ENCODE assay signal across 8 cellular contexts in genomic region chr16:46790599-46791270, GRCh38. TPM values are rescaled to one million over a fixed set of nuclear protein-coding genes. Genes with fewer than 3 reads are reported as not detected.
DNase-seq lines count a peak whose midpoint lies in the region; ATAC-seq and TF ChIP-seq lines count a peak whose summit lies in the region.

No MANE protein-coding gene starts in this region.

- H3K27me3 Mint-ChIP-seq in CD8-positive, alpha-beta T cell (ENCODE audit: low read depth), result no peaks in the 10 kb centered on the region
- no peaks in the 10 kb centered on the region for H3K27me3 Mint-ChIP-seq in central memory CD8-positive, alpha-beta T cell
- H3K27me3 Mint-ChIP-seq in natural killer cell treated with Interleukin-12 subunit alpha and Interleukin-12 subunit beta and Interleukin-15 and Interleukin-18, amount 100 ng/mL, for 72 hours, result peaks cover 5% of the 10 kb centered on the region in 2 donors

- H3K9ac ChIP-seq in HUES6 (ENCODE audit: low read length), result peak overlapping the region; percentile 90

- ATAC-seq in CD8-positive, alpha-beta T cell, result no peak
- no peak for ATAC-seq in central memory CD8-positive, alpha-beta T cell (replicated peaks; ENCODE audit: extremely low read depth, poor library complexity, severe bottlenecking)
- ATAC-seq in natural killer cell treated with Interleukin-12 subunit alpha and Interleukin-12 subunit beta and Interleukin-15 and Interleukin-18, amount 100 ng/mL, for 72 hours, result no peak
- no peak for ATAC-seq in GM19463 (IDR thresholded peaks at IDR 0.05; ENCODE audit: unreplicated experiment)

- peaks cover 4% of the 10 kb centered on the region for H3K4me1 ChIP-seq in CD8-positive, alpha-beta T cell (ENCODE audit: insufficient read depth, low read length)
- H3K4me1 ChIP-seq in HUES6 (ENCODE audit: control insufficient read depth, insufficient read depth, low read length), result peaks cover 22% of the 10 kb centered on the region

- H3K4me3 ChIP-seq in CD8-positive, alpha-beta T cell (ENCODE audit: low read depth, low read length), result no peak overlapping the region
- peak overlapping the region; percentile 99 for H3K4me3 ChIP-seq in HUES6 (ENCODE audit: low read depth, low read length)

- H3K4me3 Mint-ChIP-seq in CD8-positive, alpha-beta T cell, result peak overlapping the region; percentile 74
- H3K4me3 Mint-ChIP-seq in central memory CD8-positive, alpha-beta T cell, result peak overlapping the region; percentile 81
- peak overlapping the region; percentile 79 for H3K4me3 Mint-ChIP-seq in natural killer cell treated with Interleukin-12 subunit alpha and Interleukin-12 subunit beta and Interleukin-15 and Interleukin-18, amount 100 ng/mL, for 72 hours

- H3K36me3 ChIP-seq in CD8-positive, alpha-beta T cell (ENCODE audit: insufficient read depth, low read length), result no peaks in the 10 kb centered on the region
- H3K36me3 ChIP-seq in HUES6 (ENCODE audit: control insufficient read depth, insufficient read depth, low read length), result 0 out of 2 replicates have a peak, but pooled peaks cover 3% of the 10 kb centered on the region

- no peak for DNase-seq in CD8-positive, alpha-beta T cell
- DNase-seq in central memory CD8-positive, alpha-beta T cell (ENCODE audit: low spot score in 2 of 2), result no peak
- no peak for DNase-seq in natural killer cell treated with Interleukin-12 subunit alpha and Interleukin-12 subunit beta and Interleukin-15 and Interleukin-18, amount 100 ng/mL, for 72 hours (ENCODE audit: low spot score)
- DNase-seq in posterior vena cava (ENCODE audit: low spot score) (no peak), SHP77 (lab: John Stamatoyannopoulos, UW) (no peak)
- no peak for DNase-seq in activated CD4-positive, CD25-positive, alpha-beta regulatory T cell (lab: John Stamatoyannopoulos, UW)

- POLR2A ChIA-PET in CD8-positive, alpha-beta T cell (lab: Charles Lee), result interaction anchor here (0.6 to 1.2 kb wide), 3 partner anchors 40 to 1593 kb away, joined by 3 to 5 read pairs (median 3); partner anchors contain the start of gene C16orf87

- CTCF ChIA-PET in CD8-positive, alpha-beta T cell (lab: Charles Lee), result no interaction called here

- H3K9me3 ChIP-seq in CD8-positive, alpha-beta T cell (ENCODE audit: low read length), result no peaks in the 10 kb centered on the region
- H3K9me3 ChIP-seq in HUES6 (ENCODE audit: control insufficient read depth, insufficient read depth, low read depth, low read length), result peaks cover 11% of the 10 kb centered on the region

- intact Hi-C loops in CD8-positive, alpha-beta T cell (cut with DNase I, micrococcal nuclease), result loop anchor here (1.0 to 2.0 kb wide), 3 partner anchors 41 to 102 kb away; partner anchors contain the start of genes C16orf87 (in 2 of the 2), ORC6 (in 2 of the 2) and VPS35 (in 2 of the 2)
- intact Hi-C loops in posterior vena cava (cut with DNase I), result no loop called here

- H3K27ac Mint-ChIP-seq in CD8-positive, alpha-beta T cell, result no peak overlapping the region
- peak overlapping the region; percentile 74 for H3K27ac Mint-ChIP-seq in central memory CD8-positive, alpha-beta T cell (ENCODE audit: low read depth)
- no peak overlapping the region for H3K27ac Mint-ChIP-seq in natural killer cell treated with Interleukin-12 subunit alpha and Interleukin-12 subunit beta and Interleukin-15 and Interleukin-18, amount 100 ng/mL, for 72 hours

- H3K4me1 Mint-ChIP-seq in CD8-positive, alpha-beta T cell (ENCODE audit: low read depth), result peaks cover 18% of the 10 kb centered on the region
- H3K4me1 Mint-ChIP-seq in central memory CD8-positive, alpha-beta T cell, result peaks cover 13% of the 10 kb centered on the region
- peaks cover 19 to 20% of the 10 kb centered on the region in 2 donors for H3K4me1 Mint-ChIP-seq in natural killer cell treated with Interleukin-12 subunit alpha and Interleukin-12 subunit beta and Interleukin-15 and Interleukin-18, amount 100 ng/mL, for 72 hours (ENCODE audit: low read depth in 2 of 2)

- no peak overlapping the region for H3K27ac ChIP-seq in CD8-positive, alpha-beta T cell (ENCODE audit: low read depth, low read length)
- peak overlapping the region; percentile 78; the same call in 1 of the 2 replicates for H3K27ac ChIP-seq in HUES6 (ENCODE audit: low read depth, low read length)

- peaks cover 29% of the 10 kb centered on the region for H3K9me3 Mint-ChIP-seq in CD8-positive, alpha-beta T cell
- peaks cover 15% of the 10 kb centered on the region for H3K9me3 Mint-ChIP-seq in central memory CD8-positive, alpha-beta T cell
- H3K9me3 Mint-ChIP-seq in natural killer cell treated with Interleukin-12 subunit alpha and Interleukin-12 subunit beta and Interleukin-15 and Interleukin-18, amount 100 ng/mL, for 72 hours, result peaks cover 8% of the 10 kb centered on the region

- H3K36me3 Mint-ChIP-seq in CD8-positive, alpha-beta T cell, result peaks cover 12% of the 10 kb centered on the region
- peaks cover 1% of the 10 kb centered on the region for H3K36me3 Mint-ChIP-seq in central memory CD8-positive, alpha-beta T cell (ENCODE audit: insufficient read depth)
- H3K36me3 Mint-ChIP-seq in natural killer cell treated with Interleukin-12 subunit alpha and Interleukin-12 subunit beta and Interleukin-15 and Interleukin-18, amount 100 ng/mL, for 72 hours, result peaks cover 31% of the 10 kb centered on the region

- no peaks in the 10 kb centered on the region for H3K27me3 ChIP-seq in CD8-positive, alpha-beta T cell (ENCODE audit: insufficient read depth, low read length)
- H3K27me3 ChIP-seq in HUES6 (ENCODE audit: control insufficient read depth, insufficient read depth, low read length), result no peaks in the 10 kb centered on the region

- TF ChIP-seq CTCF in CD8-positive, alpha-beta T cell (IDR thresholded peaks at IDR 0.05), result no peak

RNA-seq across cellular contexts. Expression of gene C16orf87, which starts 40.2 kb away (rescaled TPM):
- 10 to 100 TPM; 13.9 to 14.0 TPM for total RNA-seq in CD8-positive, alpha-beta T cell
- total RNA-seq in natural killer cell treated with Interleukin-12 subunit alpha and Interleukin-12 subunit beta and Interleukin-15 and Interleukin-18, amount 100 ng/mL, for 72 hours, result 10 to 100 TPM; 14.2 to 18.0 TPM
- total RNA-seq in posterior vena cava, result 1 to 10 TPM; 6.4 to 9.4 TPM

RNA-seq across cellular contexts. Expression of gene MYLK3, which starts 42.6 kb away (rescaled TPM):
- not detected for total RNA-seq in CD8-positive, alpha-beta T cell
- total RNA-seq in natural killer cell treated with Interleukin-12 subunit alpha and Interleukin-12 subunit beta and Interleukin-15 and Interleukin-18, amount 100 ng/mL, for 72 hours, result under 1 TPM; 0.29 to 0.59 TPM
- under 1 TPM; 0.29 to 0.97 TPM for total RNA-seq in posterior vena cava

Comparison
In these comparisons a context has a peak if more than half of its experiments do, and no peak if none do; other contexts are left out.
1. intact Hi-C loops: an anchor here in CD8-positive, alpha-beta T cell (1.0 to 2.0 kb wide); none called in posterior vena cava.